Comparison of ENCODE assay signal across 15 cellular contexts in genomic region chr5:3218096-3218495, GRCh38.
DNase-seq lines count a peak whose midpoint lies in the region; ATAC-seq and TF ChIP-seq lines count a peak whose summit lies in the region.
"Had no signal": no experiment of that assay in that cellular context is flagged by ENCODE, and none has a peak within 500 bp of the region (broad histone marks: within the 10 kb centered on the region; RNA-seq: fewer than 3 reads in every experiment).

No MANE protein-coding gene starts in this region.

- TF ChIP-seq CTCF in coronary artery (IDR thresholded peaks at IDR 0.05) (no peak), lung (IDR thresholded peaks at IDR 0.05; ENCODE audit: control extremely low read depth, extremely low read depth) (no peak), WERI-Rb-1 (IDR thresholded peaks at IDR 0.05; ENCODE audit: low read depth, low read length) (no peak)

- no peaks in the 10 kb centered on the region for H3K27me3 ChIP-seq in lung (ENCODE audit: control insufficient read depth, insufficient read depth)
- peaks cover 95% of the 10 kb centered on the region for H3K27me3 ChIP-seq in WERI-Rb-1 (ENCODE audit: insufficient read depth, low read depth, severe bottlenecking)

- H3K9me3 ChIP-seq in lung (ENCODE audit: control insufficient read depth in 2 of 2, insufficient read depth in 1 of 2, low read length in 1 of 2) (peaks cover 0 to 2% of the 10 kb centered on the region in 2 donors), WERI-Rb-1 (ENCODE audit: severe bottlenecking) (no peaks in the 10 kb centered on the region)
- H3K9me3 ChIP-seq: HAP-1 had no signal

- DNase-seq in coronary artery (ENCODE audit: low spot score) (peak; percentile 58), lung (ENCODE audit: low spot score) (peak; percentile 22), WERI-Rb-1 (no peak)
- no peak for DNase-seq in stimulated activated effector memory CD8-positive, alpha-beta T cell treated with anti-CD3 and anti-CD28 coated beads, Interleukin-12 subunit alpha, Interleukin-12 subunit beta, amount 100 ng/mL, for 72 hours (ENCODE audit: low spot score in 2 of 2)
- no peak for DNase-seq in activated T-cell treated with anti-CD3 and anti-CD28 coated beads, Interleukin-2, amount 50 U/mL, for 4 hours
- DNase-seq: C1 segment of cervical spinal cord; Calu3; CD4-positive, alpha-beta T cell; DMS 273 treated with DMSO at 0.1 percent for 48 hours; DMS79 had no signal

- H3K36me3 ChIP-seq in lung (ENCODE audit: control insufficient read depth in 2 of 2, insufficient read depth in 2 of 2, low read length in 2 of 2) (no peaks in the 10 kb centered on the region), WERI-Rb-1 (no peaks in the 10 kb centered on the region)
- H3K36me3 ChIP-seq: HAP-1 had no signal

- 88 to 89% methylated on average over 13 of the region's 13 CpGs for whole genome bisulfite sequencing in lung, 2 donors

- no peaks in the 10 kb centered on the region for H3K4me1 ChIP-seq in lung (ENCODE audit: control insufficient read depth in 2 of 2, insufficient read depth in 2 of 2, low read length in 2 of 2)
- H3K4me1 ChIP-seq: HAP-1 had no signal

- H3K36me3 Mint-ChIP-seq in stimulated activated effector memory CD8-positive, alpha-beta T cell treated with anti-CD3 and anti-CD28 coated beads, Interleukin-12 subunit alpha, Interleukin-12 subunit beta, amount 100 ng/mL, for 72 hours = no peaks in the 10 kb centered on the region
- no peaks in the 10 kb centered on the region for H3K36me3 Mint-ChIP-seq in activated T-cell treated with anti-CD3 and anti-CD28 coated beads, Interleukin-2, amount 50 U/mL, for 4 hours (ENCODE audit: insufficient read depth)

- H3K27ac Mint-ChIP-seq in stimulated activated effector memory CD8-positive, alpha-beta T cell treated with anti-CD3 and anti-CD28 coated beads, Interleukin-12 subunit alpha, Interleukin-12 subunit beta, amount 100 ng/mL, for 72 hours = no peak overlapping the region
- H3K27ac Mint-ChIP-seq: B cell; CD4-positive, alpha-beta T cell had no signal

- H3K27me3 Mint-ChIP-seq in activated T-cell treated with anti-CD3 and anti-CD28 coated beads, Interleukin-2, amount 50 U/mL, for 4 hours (ENCODE audit: low read depth) = no peaks in the 10 kb centered on the region
- H3K27me3 Mint-ChIP-seq: B cell; CD4-positive, alpha-beta T cell had no signal

- no peak overlapping the region for H3K27ac ChIP-seq in coronary artery
- no peak overlapping the region for H3K27ac ChIP-seq in lung (ENCODE audit: low read depth in 1 of 2, low read length in 1 of 2)
- no peak overlapping the region for H3K27ac ChIP-seq in WERI-Rb-1

- H3K4me3 Mint-ChIP-seq in stimulated activated effector memory CD8-positive, alpha-beta T cell treated with anti-CD3 and anti-CD28 coated beads, Interleukin-12 subunit alpha, Interleukin-12 subunit beta, amount 100 ng/mL, for 72 hours = no peak overlapping the region
- H3K4me3 Mint-ChIP-seq in activated T-cell treated with anti-CD3 and anti-CD28 coated beads, Interleukin-2, amount 50 U/mL, for 4 hours = no peak overlapping the region
- H3K4me3 Mint-ChIP-seq: B cell; CD4-positive, alpha-beta T cell had no signal

- no peak overlapping the region for H3K4me3 ChIP-seq in coronary artery
- H3K4me3 ChIP-seq in lung = no peak overlapping the region
- no peak overlapping the region for H3K4me3 ChIP-seq in WERI-Rb-1 (ENCODE audit: low read depth, low read length)
- H3K4me3 ChIP-seq: GM12878, HAP-1 had no signal

- ATAC-seq in lung (ENCODE audit: insufficient read depth, low FRiP score) (no peak), GM21737 (IDR thresholded peaks at IDR 0.05; ENCODE audit: unreplicated experiment) (no peak), GM18858 (IDR thresholded peaks at IDR 0.05; ENCODE audit: unreplicated experiment) (no peak)
- ATAC-seq in stimulated activated effector memory CD8-positive, alpha-beta T cell treated with anti-CD3 and anti-CD28 coated beads, Interleukin-12 subunit alpha, Interleukin-12 subunit beta, amount 100 ng/mL, for 72 hours = peak; percentile 18
- ATAC-seq in activated T-cell treated with anti-CD3 and anti-CD28 coated beads, Interleukin-2, amount 50 U/mL, for 4 hours = no peak
- ATAC-seq: GM12878 had no signal

- peaks cover 4% of the 10 kb centered on the region for H3K9me3 Mint-ChIP-seq in stimulated activated effector memory CD8-positive, alpha-beta T cell treated with anti-CD3 and anti-CD28 coated beads, Interleukin-12 subunit alpha, Interleukin-12 subunit beta, amount 100 ng/mL, for 72 hours
- H3K9me3 Mint-ChIP-seq in activated T-cell treated with anti-CD3 and anti-CD28 coated beads, Interleukin-2, amount 50 U/mL, for 4 hours = no peaks in the 10 kb centered on the region
- H3K9me3 Mint-ChIP-seq: CD4-positive, alpha-beta T cell had no signal

- H3K4me1 Mint-ChIP-seq in stimulated activated effector memory CD8-positive, alpha-beta T cell treated with anti-CD3 and anti-CD28 coated beads, Interleukin-12 subunit alpha, Interleukin-12 subunit beta, amount 100 ng/mL, for 72 hours = no peaks in the 10 kb centered on the region
- H3K4me1 Mint-ChIP-seq in activated T-cell treated with anti-CD3 and anti-CD28 coated beads, Interleukin-2, amount 50 U/mL, for 4 hours (ENCODE audit: low read depth) = no peaks in the 10 kb centered on the region
- H3K4me1 Mint-ChIP-seq: B cell had no signal

Comparison
In these comparisons a context has a peak if more than half of its experiments do, and no peak if none do; other contexts are left out.
1. DNase-seq: peak in coronary artery (single experiment) and lung (single experiment); none in stimulated activated effector memory CD8-positive, alpha-beta T cell treated with anti-CD3 and anti-CD28 coated beads, Interleukin-12 subunit alpha, Interleukin-12 subunit beta, amount 100 ng/mL, for 72 hours (0 of 2), WERI-Rb-1 (single experiment) and activated T-cell treated with anti-CD3 and anti-CD28 coated beads, Interleukin-2, amount 50 U/mL, for 4 hours (single experiment).